ENCODE assay signal across 24 cellular contexts in the genomic region with DNA sequence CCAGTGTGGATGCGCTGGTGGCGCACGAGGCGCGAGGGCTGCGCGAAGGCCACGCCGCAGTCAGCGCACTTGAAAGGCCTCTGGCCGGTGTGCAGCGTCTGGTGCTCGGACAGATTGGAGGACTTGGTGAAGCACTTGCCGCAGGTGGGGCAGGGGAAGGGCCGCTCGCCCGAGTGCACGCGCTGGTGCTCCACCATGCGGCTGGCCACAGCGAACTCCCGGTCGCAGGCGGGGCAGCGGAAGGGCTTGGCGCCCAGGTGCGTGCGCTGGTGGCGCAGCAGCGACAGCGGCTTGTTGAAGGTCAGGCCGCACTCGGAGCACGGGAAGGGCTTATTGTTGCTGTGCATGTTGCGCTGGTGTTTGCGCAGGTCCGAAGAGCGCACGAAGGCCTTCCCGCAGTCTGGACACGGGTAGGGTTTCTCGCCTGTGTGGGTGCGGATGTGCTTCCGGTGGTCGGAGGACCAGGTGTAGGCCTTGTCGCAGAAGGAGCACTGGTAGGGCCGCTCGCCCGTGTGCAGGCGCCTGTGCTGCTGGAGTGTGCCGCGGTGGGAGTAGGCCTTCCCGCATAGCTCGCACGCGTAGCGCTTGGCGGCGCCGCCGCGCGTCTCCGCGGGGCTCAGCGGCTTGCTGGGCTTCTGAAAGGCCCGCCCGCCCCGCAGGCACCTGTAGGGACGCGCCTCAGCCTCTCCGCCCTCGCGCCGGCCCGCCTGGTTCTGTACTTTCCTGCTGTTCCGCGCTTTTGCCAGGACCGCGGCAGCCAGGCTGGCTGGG. TPM values are rescaled to one million over a fixed set of nuclear protein-coding genes. Genes with fewer than 3 reads are reported as not detected.
DNase-seq lines count a peak whose midpoint lies in the region; ATAC-seq and TF ChIP-seq lines count a peak whose summit lies in the region.
"Had no signal": no experiment of that assay in that cellular context is flagged by ENCODE, and none has a peak within 500 bp of the region (broad histone marks: within the 10 kb centered on the region; RNA-seq: fewer than 3 reads in every experiment).

No MANE protein-coding gene starts in this region.

- H3K27ac ChIP-seq in colonic mucosa (no peak overlapping the region), left lung (no peak overlapping the region), Peyer's patch (no peak overlapping the region)
- H3K27ac ChIP-seq: epithelial cell of prostate, foreskin keratinocyte, right lobe of liver, transverse colon had no signal

- no peak for TF ChIP-seq POLR2A in Peyer's patch (IDR thresholded peaks at IDR 0.05)

- H3K36me3 ChIP-seq in colonic mucosa = no peaks in the 10 kb centered on the region
- H3K36me3 ChIP-seq in left lung = no peaks in the 10 kb centered on the region
- no peaks in the 10 kb centered on the region for H3K36me3 ChIP-seq in Peyer's patch
- H3K36me3 ChIP-seq: right lobe of liver, transverse colon had no signal

- no peak overlapping the region for H3K9ac ChIP-seq in colonic mucosa (ENCODE audit: low read depth in 2 of 2, low read length in 2 of 2)

- TF ChIP-seq CTCF in GM13977 (IDR thresholded peaks at IDR 0.05; ENCODE audit: extremely low read depth, insufficient read depth, missing control alignments) = no peak
- no peak for TF ChIP-seq CTCF in colonic mucosa (IDR thresholded peaks at IDR 0.05)
- TF ChIP-seq CTCF in left lung (IDR thresholded peaks at IDR 0.05) = no peak
- no peak for TF ChIP-seq CTCF in Peyer's patch (IDR thresholded peaks at IDR 0.05)

- ATAC-seq in left lung (peak; percentile 27), GM19035 (IDR thresholded peaks at IDR 0.05; ENCODE audit: unreplicated experiment) (no peak)
- ATAC-seq: foreskin keratinocyte; left lobe of liver; right lobe of liver; stimulated activated memory B cell treated with anti-CD40 and anti-IgM and Interleukin-4, amounts not matched to agents 10 μg/mL and 1 μg/mL and 100 μg/mL, for 72 hours had no signal

- no peaks in the 10 kb centered on the region for H3K27me3 ChIP-seq in colonic mucosa
- peaks cover 14 to 54% of the 10 kb centered on the region in 2 donors for H3K27me3 ChIP-seq in left lung
- no peaks in the 10 kb centered on the region for H3K27me3 ChIP-seq in Peyer's patch
- H3K27me3 ChIP-seq: right lobe of liver had no signal

- H3K4me3 ChIP-seq in colonic mucosa = peak overlapping the region; percentile 9
- H3K4me3 ChIP-seq in left lung = no peak overlapping the region
- H3K4me3 ChIP-seq in Peyer's patch = no peak overlapping the region
- H3K4me3 ChIP-seq: right lobe of liver, transverse colon had no signal

- no peaks in the 10 kb centered on the region for H3K9me3 ChIP-seq in colonic mucosa
- no peaks in the 10 kb centered on the region for H3K9me3 ChIP-seq in left lung
- H3K9me3 ChIP-seq in Peyer's patch = no peaks in the 10 kb centered on the region
- H3K9me3 ChIP-seq: right lobe of liver, transverse colon had no signal

- in situ Hi-C loops in GM13977 (cut with MboI; ENCODE audit: low pct_unique_long_range_greater_than_20kb, low sequenced_read_pairs, unreplicated experiment) = no loop called here

- intact Hi-C loops in colonic mucosa (cut with DNase I) = loop anchor here (10.0 kb wide), 1 partner anchor 572 kb away; the partner anchor contains the start of gene CACNA1E
- intact Hi-C loops in left lung (cut with DNase I) = no loop called here

- DNase-seq in DMS53 (lab: John Stamatoyannopoulos, UW) = peak; percentile 63
- no peak for DNase-seq in DMS53 treated with DMSO at 0.1 percent for 48 hours (lab: John Stamatoyannopoulos, UW; ENCODE audit: unreplicated experiment)
- DNase-seq in GM13977 (ENCODE audit: low spot score) = peak; percentile 42
- DNase-seq in colonic mucosa = peak; percentile 24
- peak in 1 of 2 donors; percentile 76 for DNase-seq in left lung
- DNase-seq in Peyer's patch = no peak
- DNase-seq in LoVo (ENCODE audit: low spot score) = no peak
- DNase-seq: 8988T; activated CD4-positive, alpha-beta memory T cell treated with anti-CD3 and anti-CD28 coated beads, Interleukin-2, amount 10 ng/mL, durations not matched to agents 7 days and 5 days; foreskin keratinocyte; NCI-H1105 treated with DMSO at 0.1 percent for 48 hours; NCI-H2107; NCI-H526; occipital lobe; right lobe of liver; SHP77 treated with DMSO at 0.1 percent for 48 hours; transverse colon had no signal

- H3K4me1 ChIP-seq in colonic mucosa (no peaks in the 10 kb centered on the region), left lung (no peaks in the 10 kb centered on the region), Peyer's patch (no peaks in the 10 kb centered on the region)
- H3K4me1 ChIP-seq: foreskin keratinocyte, right lobe of liver, transverse colon had no signal

RNA-seq across cellular contexts. Expression of gene ZNF648, which starts 4.7 kb away (rescaled TPM):
- under 1 TPM in 1 of 2 donors, not detected in 1; 0.07 TPM for total RNA-seq in colonic mucosa
- under 1 TPM in 1 of 2 donors, not detected in 1; 0.10 TPM for total RNA-seq in left lung
- total RNA-seq in Peyer's patch = not detected
- total RNA-seq: activated CD4-positive, alpha-beta memory T cell treated with anti-CD3 and anti-CD28 coated beads, Interleukin-2, amount 10 ng/mL, durations not matched to agents 7 days and 5 days; bronchial epithelial cell; dermis microvascular lymphatic vessel endothelial cell; foreskin keratinocyte; T-helper 1 cell treated with Interleukin-12 subunit alpha and Interleukin-12 subunit beta and Interleukin-4 antibody, amounts not matched to agents 30 ng/mL and 1 ng/mL, for 36 hours had no signal

Comparison
In these comparisons a context has a peak if more than half of its experiments do, and no peak if none do; other contexts are left out.
1. DNase-seq: peak in DMS53 (single experiment), GM13977 (single experiment) and colonic mucosa (single experiment); none in DMS53 treated with DMSO at 0.1 percent for 48 hours (single experiment), Peyer's patch (0 of 3) and LoVo (single experiment).